ENCODE assay signal across 22 cellular contexts in genomic region chr12:93073324-93073723, GRCh38.
DNase-seq lines count a peak whose midpoint lies in the region; FAIRE-seq and TF ChIP-seq lines count a peak whose summit lies in the region.
"Had no signal": no experiment of that assay in that cellular context is flagged by ENCODE, and none has a peak within 500 bp of the region (broad histone marks: within the 10 kb centered on the region; RNA-seq: fewer than 3 reads in every experiment).

No MANE protein-coding gene starts in this region.

- H3K9me3 ChIP-seq in HEK293 (ENCODE audit: control insufficient read depth, insufficient read depth, low read depth, low read length): no peaks in the 10 kb centered on the region
- H3K9me3 ChIP-seq in H1 (ENCODE audit: insufficient read depth in 2 of 2, low read depth in 1 of 2, low read length in 1 of 2): no peaks in the 10 kb centered on the region
- H3K9me3 ChIP-seq: A549, Caco-2 had no signal

- H2BK120ac ChIP-seq in H1 (replicated peaks; ENCODE audit: low read depth, low read length): no peak overlapping the region

- no peak for TF ChIP-seq EP300 in H1 (IDR thresholded peaks at IDR 0.05; ENCODE audit: borderline replicate concordance in 1 of 2, low read depth in 2 of 2, low read length in 2 of 2)

- peak; percentile 65 for DNase-seq in NCI-H82 (lab: John Stamatoyannopoulos, UW)
- no peak for DNase-seq in NCI-H82 treated with DMSO at 0.1 percent for 48 hours (lab: John Stamatoyannopoulos, UW; ENCODE audit: unreplicated experiment)
- no peak for DNase-seq in H1 (ENCODE audit: low read depth in 1 of 2, low spot score in 2 of 2)
- no peak for DNase-seq in activated CD4-positive, alpha-beta T cell treated with anti-CD3 and anti-CD28 coated beads for 48 hours
- no peak for DNase-seq in progenitor cell of endocrine pancreas (ENCODE audit: low spot score, unreplicated experiment)
- DNase-seq: AML-193; Caco-2; Calu3; CD4-positive, alpha-beta T cell; CD8-positive, alpha-beta T cell; DMS79 treated with DMSO at 0.1 percent for 48 hours; GF-D8 had no signal

- no peak overlapping the region for H4K5ac ChIP-seq in H1 (ENCODE audit: insufficient read length, low read depth, low read length)

- no peak for FAIRE-seq in H1 (lab: Jason Lieb, UNC)
- FAIRE-seq: A549, D721Med, G401.6, GM12891, GM19239 had no signal

- no peak overlapping the region for H3K14ac ChIP-seq in H1 (ENCODE audit: insufficient read length)

- H3K4ac ChIP-seq in H1 (replicated peaks; ENCODE audit: insufficient read length, low read depth, low read length): no peak overlapping the region

- H4K20me1 ChIP-seq in H1 (replicated peaks in 1 of 2; ENCODE audit: control insufficient read depth in 1 of 2, insufficient read depth in 2 of 2, low read length in 2 of 2): no peaks in the 10 kb centered on the region
- H4K20me1 ChIP-seq: BLaER1 treated with 17β-estradiol and CSF1 and Interleukin-3, amounts not matched to agents 10 nM and 100 nM had no signal

- POLR2A ChIA-PET in HEK293 (lab: Yijun Ruan, JAX): no interaction called here
- POLR2A ChIA-PET in H1 (lab: Charles Lee; ENCODE audit: partially characterized antibody): no interaction called here

- no peaks in the 10 kb centered on the region for H3K79me2 ChIP-seq in H1 (ENCODE audit: control insufficient read depth in 1 of 2, insufficient read depth in 2 of 2, low read length in 2 of 2)

- H3K79me1 ChIP-seq in H1 (ENCODE audit: low read depth, low read length): no peaks in the 10 kb centered on the region

- H3K9ac ChIP-seq in H1 (replicated peaks in 1 of 4; ENCODE audit: extremely low read depth in 1 of 4, low read depth in 3 of 4, low read length in 3 of 4): no peak overlapping the region
- H3K9ac ChIP-seq: BLaER1 treated with 17β-estradiol and CSF1 and Interleukin-3, amounts not matched to agents 10 nM and 100 nM had no signal

- no peak overlapping the region for H3K18ac ChIP-seq in H1 (ENCODE audit: extremely low read depth, low read length)

- H2BK15ac ChIP-seq in H1 (ENCODE audit: low read length): no peak overlapping the region

- H3K9me3 Mint-ChIP-seq in progenitor cell of endocrine pancreas (ENCODE audit: low read depth): peaks cover 9% of the 10 kb centered on the region
- H3K9me3 Mint-ChIP-seq: CD4-positive, alpha-beta T cell; CD8-positive, alpha-beta T cell had no signal

- TF ChIP-seq CTCF in HEK293 (tag by site-specific recombination; IDR thresholded peaks at IDR 0.05) (no peak), H1 (IDR thresholded peaks at IDR 0.05; ENCODE audit: control extremely low read depth in 1 of 3, insufficient read depth in 1 of 3, low read depth in 1 of 3, low read length in 3 of 3) (no peak), progenitor cell of endocrine pancreas (IDR thresholded peaks at IDR 0.05; ENCODE audit: unreplicated experiment) (no peak)

- H3K4me1 Mint-ChIP-seq in progenitor cell of endocrine pancreas (ENCODE audit: low read depth): peaks cover 2% of the 10 kb centered on the region
- H3K4me1 Mint-ChIP-seq: B cell had no signal

- H4K91ac ChIP-seq in H1 (replicated peaks; ENCODE audit: insufficient read length, low read length): no peak overlapping the region

- TF ChIP-seq POLR2A in H1 (IDR thresholded peaks at IDR 0.05; ENCODE audit: control extremely low read depth in 1 of 2, low read depth in 2 of 2, low read length in 2 of 2): no peak

- H3K36me3 ChIP-seq in HEK293 (ENCODE audit: control insufficient read depth in 2 of 2, insufficient read depth in 1 of 2, low read length in 2 of 2): no peaks in the 10 kb centered on the region
- H3K36me3 ChIP-seq in H1 (ENCODE audit: control insufficient read depth in 2 of 4, insufficient read depth in 4 of 4, low read length in 3 of 4): no peaks in the 10 kb centered on the region
- H3K36me3 ChIP-seq: BLaER1 treated with 17β-estradiol and CSF1 and Interleukin-3, amounts not matched to agents 10 nM and 100 nM had no signal

- H3K27me3 Mint-ChIP-seq in progenitor cell of endocrine pancreas: peaks cover 8% of the 10 kb centered on the region
- H3K27me3 Mint-ChIP-seq: B cell; CD4-positive, alpha-beta T cell had no signal

- H2AFZ ChIP-seq in H1 (ENCODE audit: low read length): no peak overlapping the region

- H3K23me2 ChIP-seq in H1 (ENCODE audit: low read depth, low read length): no peaks in the 10 kb centered on the region; the same call in 1 of the 2 replicates

- no peak overlapping the region for H2BK5ac ChIP-seq in H1 (ENCODE audit: low read depth, low read length)

- no peak overlapping the region for H3K4me3 Mint-ChIP-seq in progenitor cell of endocrine pancreas (ENCODE audit: low read depth)
- H3K4me3 Mint-ChIP-seq: B cell; CD4-positive, alpha-beta T cell; CD8-positive, alpha-beta T cell had no signal

- H3K36me3 Mint-ChIP-seq in progenitor cell of endocrine pancreas (ENCODE audit: insufficient read depth): no peaks in the 10 kb centered on the region
- H3K36me3 Mint-ChIP-seq: CD8-positive, alpha-beta T cell had no signal

- no peak overlapping the region for H2AK5ac ChIP-seq in H1 (ENCODE audit: low read depth, low read length)

- no peak overlapping the region for H2BK20ac ChIP-seq in H1 (ENCODE audit: low read length)

- CTCF ChIA-PET in HEK293 (lab: Yijun Ruan, JAX): no interaction called here
- CTCF ChIA-PET in H1 (lab: Charles Lee; ENCODE audit: partially characterized antibody): no interaction called here

- H3K4me1 ChIP-seq in HEK293 (ENCODE audit: control insufficient read depth, insufficient read depth, low read length): no peaks in the 10 kb centered on the region
- peaks cover 0 to 2% (median 0%) of the 10 kb centered on the region in 4 experiments; a peak in 1 of 7 replicates for H3K4me1 ChIP-seq in H1 (replicated peaks in 1 of 4; ENCODE audit: control insufficient read depth in 3 of 4, insufficient read depth in 4 of 4, low read length in 3 of 4)
- H3K4me1 ChIP-seq: A549; BLaER1 treated with 17β-estradiol and CSF1 and Interleukin-3, amounts not matched to agents 10 nM and 100 nM had no signal

- WGBS in H1 (ENCODE audit: extremely low coverage in 1 of 2, insufficient coverage in 1 of 2, insufficient read length in 1 of 2, insufficient replicate concordance in 2 of 2, low coverage in 1 of 2, low lambda C conversion rate in 2 of 2, missing lambda C conversion rate in 1 of 2), 2 experiments: 60% methylated on average over 3 of the region's 4 CpGs; no CpG with 5 or more reads in 1 of the 2 experiments

- H3K4me3 ChIP-seq in HEK293 (ENCODE audit: low read depth, low read length) (no peak overlapping the region), H1 (ENCODE audit: extremely low read depth in 1 of 4, insufficient read depth in 2 of 4, low read depth in 3 of 4, low read length in 4 of 4) (no peak overlapping the region)
- H3K4me3 ChIP-seq: A549; BLaER1 treated with 17β-estradiol and CSF1 and Interleukin-3, amounts not matched to agents 10 nM and 100 nM had no signal

- H3K27ac ChIP-seq in HEK293 (ENCODE audit: extremely low read depth, low read depth, low read length): no peak overlapping the region
- no peak overlapping the region for H3K27ac ChIP-seq in H1 (ENCODE audit: low read depth, low read length)
- H3K27ac ChIP-seq: 22Rv1; A549; BLaER1 treated with 17β-estradiol and CSF1 and Interleukin-3, amounts not matched to agents 10 nM and 100 nM; C4-2B had no signal

- H4K8ac ChIP-seq in H1 (ENCODE audit: extremely low read depth, insufficient read depth, low read length): no peak overlapping the region

- H3K27ac Mint-ChIP-seq in progenitor cell of endocrine pancreas: no peak overlapping the region
- H3K27ac Mint-ChIP-seq: B cell; CD4-positive, alpha-beta T cell; CD8-positive, alpha-beta T cell had no signal

- no peak overlapping the region for H3K4me2 ChIP-seq in H1 (ENCODE audit: insufficient read depth in 1 of 2, low read depth in 2 of 2, low read length in 2 of 2)
- H3K4me2 ChIP-seq: A549; BLaER1 treated with 17β-estradiol and CSF1 and Interleukin-3, amounts not matched to agents 10 nM and 100 nM had no signal

- H3K27me3 ChIP-seq in H1 (replicated peaks in 1 of 4; ENCODE audit: control insufficient read depth in 3 of 4, extremely low read depth in 1 of 4, insufficient read depth in 3 of 4, low read length in 3 of 4): peaks cover 0 to 3% (median 0%) of the 10 kb centered on the region in 4 experiments; a peak in 4 of 7 replicates
- H3K27me3 ChIP-seq: BLaER1 treated with 17β-estradiol and CSF1 and Interleukin-3, amounts not matched to agents 10 nM and 100 nM had no signal

- H2BK12ac ChIP-seq in H1 (ENCODE audit: low read depth, low read length): no peak overlapping the region

- TF ChIP-seq RAD21 in H1 (IDR thresholded peaks at IDR 0.05 in 1 of 2, conservative IDR thresholded peaks at IDR 0.05 in 1 of 2; ENCODE audit: low read depth in 2 of 2, low read length in 2 of 2): no peak

- H3K56ac ChIP-seq in H1 (replicated peaks; ENCODE audit: insufficient read length, low read depth, low read length): peak overlapping the region; percentile 73

- no peak overlapping the region for H3K23ac ChIP-seq in H1 (ENCODE audit: insufficient read length)

TF ChIP-seq in HEK293, 187 proteins besides CTCF, POLR2A, EP300 and RAD21 (continues in another document):
- TF ChIP-seq KLF9 (tag by site-specific recombination; IDR thresholded peaks at IDR 0.05; ENCODE audit: low read depth): no peak

TF ChIP-seq in H1, 55 proteins besides CTCF, POLR2A, EP300 and RAD21 (continues in another document):
- TF ChIP-seq KDM4A (IDR thresholded peaks at IDR 0.05; ENCODE audit: low read depth, low read length, severe bottlenecking) (no peak), MAFK (IDR thresholded peaks at IDR 0.05; ENCODE audit: low read depth, low read length) (no peak)
